13 cellular contexts compared by ENCODE assay signal in the genomic region with DNA sequence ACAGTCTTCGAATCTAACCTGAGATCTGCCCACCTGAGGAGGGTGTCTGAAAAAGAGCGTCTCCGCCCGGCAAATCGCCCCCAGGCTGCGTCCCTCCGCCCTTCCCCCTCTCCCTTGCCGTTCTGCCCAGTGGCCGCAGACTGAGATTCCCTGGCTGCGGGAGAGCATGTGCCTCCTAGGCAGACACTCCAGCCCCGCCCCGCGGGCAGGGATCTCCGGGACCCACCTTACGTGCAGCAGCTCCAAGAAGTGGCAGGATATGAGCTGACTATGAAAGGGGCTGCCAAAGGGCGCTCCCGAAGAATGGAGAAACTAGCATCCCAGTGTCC. TPM values are rescaled to one million over a fixed set of nuclear protein-coding genes. Genes with fewer than 3 reads are reported as not detected.
DNase-seq lines count a peak whose midpoint lies in the region; ATAC-seq and TF ChIP-seq lines count a peak whose summit lies in the region.
"Had no signal": no experiment of that assay in that cellular context is flagged by ENCODE, and none has a peak within 500 bp of the region (broad histone marks: within the 10 kb centered on the region; RNA-seq: fewer than 3 reads in every experiment).

No MANE protein-coding gene starts in this region.

- no peak overlapping the region for H3K4me3 ChIP-seq in right cardiac atrium (ENCODE audit: low read length)
- no peak overlapping the region for H3K4me3 ChIP-seq in colonic mucosa
- H3K4me3 ChIP-seq in mesodermal cell (ENCODE audit: extremely low read depth, insufficient read depth, low read length, poor library complexity, severe bottlenecking), result peak overlapping the region; percentile 82
- H3K4me3 ChIP-seq: BLaER1 treated with 17β-estradiol and CSF1 and Interleukin-3, amounts not matched to agents 10 nM and 100 nM; GM12878 had no signal

- H3K9ac ChIP-seq in colonic mucosa (ENCODE audit: low read depth in 2 of 2, low read length in 2 of 2), result no peak overlapping the region
- H3K9ac ChIP-seq: BLaER1 treated with 17β-estradiol and CSF1 and Interleukin-3, amounts not matched to agents 10 nM and 100 nM had no signal

- WGBS in right cardiac atrium, result 10% methylated on average over 17 of the region's 17 CpGs
- WGBS in mesodermal cell (ENCODE audit: insufficient coverage in 2 of 2), 2 experiments, result 10 to 18% methylated on average over 3 to 7 of the region's 17 CpGs

- DNase-seq in right cardiac atrium (peak in 2 of 3 donors; percentile 61 to 68), Right ventricle myocardium inferior (ENCODE audit: missing footprints) (no peak), colonic mucosa (peak; percentile 44), NCI-H1105 (lab: John Stamatoyannopoulos, UW) (no peak), NCI-H187 (lab: John Stamatoyannopoulos, UW) (no peak)
- DNase-seq: activated T-cell treated with anti-CD3 and anti-CD28 coated beads, Interleukin-2, amount 50 U/mL, for 48 hours; immature natural killer cell; NCI-H748 treated with DMSO at 0.1 percent for 48 hours had no signal

- no peak for ATAC-seq in right cardiac atrium
- ATAC-seq in Right ventricle myocardium inferior, result no peak
- ATAC-seq in GM21381 (IDR thresholded peaks at IDR 0.05; ENCODE audit: unreplicated experiment), result no peak
- ATAC-seq in HG03460 (IDR thresholded peaks at IDR 0.05; ENCODE audit: unreplicated experiment), result no peak
- ATAC-seq: GM12878 had no signal

- H3K4me1 ChIP-seq in right cardiac atrium (ENCODE audit: control insufficient read depth, insufficient read depth, low read length), result no peaks in the 10 kb centered on the region
- H3K4me1 ChIP-seq in colonic mucosa, result peaks cover 10% of the 10 kb centered on the region
- H3K4me1 ChIP-seq in mesodermal cell (ENCODE audit: control insufficient read depth, insufficient read depth, low read length, poor library complexity, severe bottlenecking), result peaks cover 21% of the 10 kb centered on the region

- no peaks in the 10 kb centered on the region for H3K9me3 ChIP-seq in right cardiac atrium (ENCODE audit: control insufficient read depth, low read length)
- no peaks in the 10 kb centered on the region for H3K9me3 ChIP-seq in colonic mucosa
- no peaks in the 10 kb centered on the region for H3K9me3 ChIP-seq in mesodermal cell (ENCODE audit: control insufficient read depth, low read length)

- TF ChIP-seq CTCF in colonic mucosa (IDR thresholded peaks at IDR 0.05), result no peak

- no peaks in the 10 kb centered on the region for H3K27me3 ChIP-seq in right cardiac atrium (ENCODE audit: control insufficient read depth, insufficient read depth)
- peaks cover 10% of the 10 kb centered on the region for H3K27me3 ChIP-seq in colonic mucosa

- H3K36me3 ChIP-seq in colonic mucosa, result no peaks in the 10 kb centered on the region
- H3K36me3 ChIP-seq in mesodermal cell (ENCODE audit: control insufficient read depth, insufficient read depth, low read length), result no peaks in the 10 kb centered on the region
- H3K36me3 ChIP-seq: BLaER1 treated with 17β-estradiol and CSF1 and Interleukin-3, amounts not matched to agents 10 nM and 100 nM had no signal

- intact Hi-C loops in right cardiac atrium (cut with DNase I), result loop anchor here (5.0 to 10.0 kb wide), 6 partner anchors 228 to 1005 kb away; no protein-coding TSS in a partner anchor
- intact Hi-C loops in Right ventricle myocardium inferior (cut with DNase I), result loop anchor here (2.0 to 10.0 kb wide), 3 partner anchors 83 to 635 kb away; no protein-coding TSS in a partner anchor
- intact Hi-C loops in colonic mucosa (cut with DNase I), result loop anchor here (5.0 to 10.0 kb wide), 3 partner anchors 233 to 763 kb away; no protein-coding TSS in a partner anchor

- no peak overlapping the region for H3K27ac ChIP-seq in right cardiac atrium (ENCODE audit: low read length)
- H3K27ac ChIP-seq in colonic mucosa, result no peak overlapping the region
- H3K27ac ChIP-seq in mesodermal cell (ENCODE audit: low read depth, low read length, severe bottlenecking), result peak overlapping the region; percentile 23
- H3K27ac ChIP-seq: BLaER1 treated with 17β-estradiol and CSF1 and Interleukin-3, amounts not matched to agents 10 nM and 100 nM had no signal

RNA-seq across cellular contexts. Expression of gene WNT5A, which starts 2.7 kb away (rescaled TPM):
- total RNA-seq in right cardiac atrium (10 to 100 TPM in 3 of 4 donors, 1 to 10 TPM in 1; 3.6 to 13.0 (median 11.3) TPM), Right ventricle myocardium inferior (6.9 TPM), colonic mucosa (1 to 10 TPM; 3.9 to 7.2 TPM)
- 2.6 TPM for polyA plus RNA-seq in right cardiac atrium
- 25.1 TPM for polyA plus RNA-seq in mesodermal cell (2013, experiment 1 of 2)
- 26.7 TPM for polyA plus RNA-seq in mesodermal cell (2013, experiment 2 of 2)
- polyA plus RNA-seq: immature natural killer cell had no signal

Comparison
In these comparisons a context has a peak if more than half of its experiments do, and no peak if none do; other contexts are left out.
1. DNase-seq: peak in right cardiac atrium (2 of 3) and colonic mucosa (single experiment); none in Right ventricle myocardium inferior (single experiment), NCI-H1105 (single experiment) and NCI-H187 (0 of 2).